In the genomic region with DNA sequence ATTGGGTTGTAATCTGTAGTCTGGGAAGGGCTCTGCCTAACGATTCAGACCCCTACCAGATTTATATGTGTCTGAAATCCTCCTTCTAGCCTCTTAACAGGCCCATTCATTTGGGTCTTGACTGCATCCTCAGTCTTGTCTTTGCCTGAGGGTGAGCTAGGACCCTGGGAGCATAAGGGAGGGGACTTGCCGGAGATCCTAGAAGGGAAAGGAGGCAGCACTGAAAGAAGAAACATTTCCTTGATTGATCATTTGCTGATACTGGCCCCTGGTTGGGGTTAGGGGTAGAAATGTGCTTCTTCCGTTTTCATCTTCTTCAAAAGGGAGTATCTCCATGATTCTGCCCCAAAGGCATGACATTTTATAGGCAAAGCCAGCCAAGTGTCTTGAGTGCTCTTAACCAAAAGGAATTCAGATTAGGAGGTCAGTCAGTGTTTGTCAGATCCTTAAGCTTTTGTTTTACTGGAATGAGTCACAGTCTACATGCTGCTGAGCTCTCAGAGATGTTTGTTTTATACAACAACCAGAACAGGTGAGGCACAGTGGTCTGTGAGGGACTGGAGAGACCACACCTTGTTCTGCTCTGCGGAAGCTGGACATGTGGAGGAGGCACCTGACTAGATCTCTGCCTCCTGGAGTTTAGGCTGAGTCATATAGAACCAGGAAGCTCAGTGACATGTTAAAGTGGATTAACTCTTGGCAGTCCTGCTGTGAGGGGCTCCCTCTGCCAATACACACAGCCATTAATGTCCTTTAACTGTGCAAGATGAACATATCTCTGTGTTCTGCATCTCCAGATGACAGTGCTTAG, we compare ENCODE assay signal across 13 cellular contexts. TPM values are rescaled to one million over a fixed set of nuclear protein-coding genes. Genes with fewer than 3 reads are reported as not detected.
DNase-seq lines count a peak whose midpoint lies in the region; ATAC-seq and TF ChIP-seq lines count a peak whose summit lies in the region.
"Had no signal": no experiment of that assay in that cellular context is flagged by ENCODE, and none has a peak within 500 bp of the region (broad histone marks: within the 10 kb centered on the region; RNA-seq: fewer than 3 reads in every experiment).

No MANE protein-coding gene starts in this region.

- no peaks in the 10 kb centered on the region for H3K9me3 ChIP-seq in heart right ventricle

- no peaks in the 10 kb centered on the region for H3K36me3 ChIP-seq in heart right ventricle
- H3K36me3 ChIP-seq: cardiac muscle cell had no signal

- peaks cover 0 to 12% (median 5%) of the 10 kb centered on the region in 9 donors for H3K4me1 ChIP-seq in heart right ventricle

- H3K4me3 ChIP-seq in coronary artery (no peak overlapping the region), heart right ventricle (no peak overlapping the region)
- H3K4me3 ChIP-seq: cardiac muscle cell had no signal

- no peak for TF ChIP-seq CTCF in coronary artery (IDR thresholded peaks at IDR 0.05)
- no peak for TF ChIP-seq CTCF in heart right ventricle (IDR thresholded peaks at IDR 0.05)

- ATAC-seq in left colon (peak; percentile 63), HG02610 (IDR thresholded peaks at IDR 0.05; ENCODE audit: unreplicated experiment) (no peak), heart right ventricle (no peak), GM19455 (IDR thresholded peaks at IDR 0.05; ENCODE audit: unreplicated experiment) (no peak)

- H3K27ac ChIP-seq in coronary artery (no peak overlapping the region), heart right ventricle (no peak overlapping the region)
- H3K27ac ChIP-seq: cardiac muscle cell had no signal

- intact Hi-C loops in left colon (cut with DNase I, micrococcal nuclease) (no loop called here), heart right ventricle (cut with DNase I) (no loop called here)

- WGBS in heart right ventricle, 2 donors, result 42 to 49% methylated on average over 4 of the region's 4 CpGs

- DNase-seq in D341Med (ENCODE audit: low spot score) (peak; percentile 42), NCI-H146 treated with DMSO at 0.1 percent for 48 hours (lab: John Stamatoyannopoulos, UW; ENCODE audit: unreplicated experiment) (peak; percentile 49), SW 1271 (lab: John Stamatoyannopoulos, UW) (peak; percentile 31 to 77), left colon (peak in 1 of 2 donors; percentile 33), coronary artery (ENCODE audit: low spot score) (no peak), heart right ventricle (no peak)
- DNase-seq: activated B cell treated with CpG ODN at 0.5 μM for 24 hours; CD4-positive, alpha-beta memory T cell; IMR-90 had no signal

- peaks cover 0 to 56% (median 40%) of the 10 kb centered on the region in 7 donors for H3K27me3 ChIP-seq in heart right ventricle
- H3K27me3 ChIP-seq: cardiac muscle cell had no signal

RNA-seq across cellular contexts. Expression of a gene that starts 37.7 kb away (rescaled TPM):
- under 1 TPM; 0.47 to 0.58 TPM for total RNA-seq in left colon
- 1 to 10 TPM in 2 of 10 donors, under 1 TPM in 7, not detected in 1; 0.12 to 1.6 (median 0.34) TPM for total RNA-seq in heart right ventricle
- under 1 TPM in 1 of 2 donors, not detected in 1; 0.04 TPM for polyA plus RNA-seq in heart right ventricle
- total RNA-seq: activated B cell treated with CpG ODN at 0.5 μM for 24 hours; CD4-positive, alpha-beta memory T cell; IMR-90 had no signal
- polyA plus RNA-seq: CD4-positive, alpha-beta memory T cell; IMR-90 had no signal

RNA-seq across cellular contexts. Expression of a gene that starts 47.2 kb away (rescaled TPM):
- total RNA-seq in left colon (not detected), heart right ventricle (not detected)
- not detected for polyA plus RNA-seq in heart right ventricle
- total RNA-seq: activated B cell treated with CpG ODN at 0.5 μM for 24 hours; CD4-positive, alpha-beta memory T cell; IMR-90; lower leg skin had no signal
- polyA plus RNA-seq: cardiac muscle cell; CD4-positive, alpha-beta memory T cell; IMR-90 had no signal

Comparison
In these comparisons a context has a peak if more than half of its experiments do, and no peak if none do; other contexts are left out.
1. DNase-seq: peak in D341Med (single experiment), NCI-H146 treated with DMSO at 0.1 percent for 48 hours (single experiment) and SW 1271 (2 of 2); none in coronary artery (single experiment) and heart right ventricle (0 of 2).